ENCODE assay signal across 18 cellular contexts in the genomic region with DNA sequence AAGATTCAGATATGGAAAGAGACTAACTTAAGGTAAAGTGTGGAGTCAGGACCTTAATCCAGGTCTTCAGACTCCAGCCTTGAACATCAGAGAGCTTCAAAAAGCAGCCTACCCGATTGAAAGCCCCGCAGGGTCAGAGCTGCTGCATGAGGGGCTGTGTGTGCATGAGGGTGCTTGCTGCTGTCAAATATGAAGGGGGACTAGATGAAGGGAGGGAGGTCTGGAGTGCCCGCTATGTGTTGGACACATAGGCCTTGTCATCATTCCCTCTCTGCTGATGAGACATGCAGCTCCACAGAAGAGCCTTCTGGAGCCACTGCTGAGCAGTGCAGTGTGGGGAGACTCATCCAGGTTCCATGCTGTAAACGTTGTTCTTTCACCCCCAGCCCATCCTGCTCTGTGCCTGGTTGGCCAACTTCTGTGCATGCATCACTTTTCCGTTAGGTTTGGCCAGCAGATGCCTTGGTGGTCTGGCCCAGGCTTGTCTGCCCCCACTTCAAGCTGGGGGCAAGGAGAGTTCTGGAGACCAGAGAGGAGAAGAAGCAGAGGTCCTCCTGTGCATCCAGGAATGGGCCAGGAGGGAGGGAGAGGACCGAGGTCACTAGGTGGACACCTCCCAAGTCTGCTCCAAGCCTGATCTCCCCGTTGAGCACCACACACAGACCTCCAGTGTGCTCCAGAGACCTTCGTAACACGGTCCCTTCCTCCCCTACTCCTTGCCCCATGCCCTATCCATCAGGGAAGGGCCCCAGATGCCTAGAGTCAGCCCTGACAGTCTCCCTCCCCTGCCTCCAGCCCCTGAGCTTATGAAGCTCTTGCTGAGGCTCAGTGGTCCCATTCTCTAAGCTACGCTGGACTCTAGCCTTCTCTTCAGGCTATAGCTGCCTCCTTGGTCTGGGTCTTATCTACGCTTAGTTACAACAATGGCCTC. TPM values are rescaled to one million over a fixed set of nuclear protein-coding genes. Genes with fewer than 3 reads are reported as not detected.
DNase-seq lines count a peak whose midpoint lies in the region; ATAC-seq and TF ChIP-seq lines count a peak whose summit lies in the region.
"Had no signal": no experiment of that assay in that cellular context is flagged by ENCODE, and none has a peak within 500 bp of the region (broad histone marks: within the 10 kb centered on the region; RNA-seq: fewer than 3 reads in every experiment).

No MANE protein-coding gene starts in this region.

- H3K9me3 ChIP-seq in heart right ventricle = no peaks in the 10 kb centered on the region
- H3K9me3 ChIP-seq in mesenchymal stem cell (ENCODE audit: control insufficient read depth, low read length) = no peaks in the 10 kb centered on the region
- H3K9me3 ChIP-seq in BE2C = no peaks in the 10 kb centered on the region

- no peaks in the 10 kb centered on the region for H3K9me3 Mint-ChIP-seq in activated B cell treated with CpG ODN at 0.5 μM for 24 hours
- no peaks in the 10 kb centered on the region for H3K9me3 Mint-ChIP-seq in effector memory CD8-positive, alpha-beta T cell
- H3K9me3 Mint-ChIP-seq: activated T-cell treated with anti-CD3 and anti-CD28 coated beads, Interleukin-2, amount 50 U/mL, for 4 hours; CD4-positive, alpha-beta T cell; GM23338 had no signal

- WGBS in heart right ventricle, 2 donors = 91% methylated on average over 10 to 11 of the region's 11 CpGs
- 91% methylated on average over 10 of the region's 11 CpGs for WGBS in mesenchymal stem cell

- H3K27ac ChIP-seq in heart right ventricle = peak overlapping the region in 7 of 10 donors; percentile 44 to 80 (median 63)
- H3K27ac ChIP-seq in mesenchymal stem cell (ENCODE audit: low read length, poor library complexity, severe bottlenecking) = no peak overlapping the region

- H2AK5ac ChIP-seq in mesenchymal stem cell (ENCODE audit: low read length, severe bottlenecking) = no peak overlapping the region

- H3K18ac ChIP-seq in mesenchymal stem cell (ENCODE audit: low read depth in 1 of 2, low read length in 2 of 2) = no peak overlapping the region

- no peak overlapping the region for H3K4ac ChIP-seq in mesenchymal stem cell (ENCODE audit: low read depth in 1 of 2, low read length in 2 of 2)

- no peaks in the 10 kb centered on the region for H3K36me3 Mint-ChIP-seq in activated B cell treated with CpG ODN at 0.5 μM for 24 hours (ENCODE audit: low read depth)
- no peaks in the 10 kb centered on the region for H3K36me3 Mint-ChIP-seq in effector memory CD8-positive, alpha-beta T cell (ENCODE audit: insufficient read depth)
- H3K36me3 Mint-ChIP-seq: activated naive CD8-positive, alpha-beta T cell had no signal

- peak overlapping the region; percentile 50 for H3K4me3 Mint-ChIP-seq in activated B cell treated with CpG ODN at 0.5 μM for 24 hours
- H3K4me3 Mint-ChIP-seq in effector memory CD8-positive, alpha-beta T cell = no peak overlapping the region
- H3K4me3 Mint-ChIP-seq: activated naive CD8-positive, alpha-beta T cell; activated T-cell treated with anti-CD3 and anti-CD28 coated beads, Interleukin-2, amount 50 U/mL, for 4 hours; CD4-positive, alpha-beta T cell; GM23338 had no signal

- H3K27me3 Mint-ChIP-seq in activated B cell treated with CpG ODN at 0.5 μM for 24 hours = peaks cover 14% of the 10 kb centered on the region
- H3K27me3 Mint-ChIP-seq in effector memory CD8-positive, alpha-beta T cell = peaks cover 64 to 86% of the 10 kb centered on the region in 2 donors

- ATAC-seq in heart right ventricle = no peak
- ATAC-seq in Right ventricle myocardium superior (ENCODE audit: poor library complexity) = no peak
- no peak for ATAC-seq in activated B cell treated with CpG ODN at 0.5 μM for 24 hours (ENCODE audit: low read depth)
- ATAC-seq in effector memory CD8-positive, alpha-beta T cell (replicated peaks) = no peak
- ATAC-seq: activated T-cell treated with anti-CD3 and anti-CD28 coated beads, Interleukin-2, amount 50 U/mL, for 4 hours; GM23338 had no signal

- H3K4me1 Mint-ChIP-seq in activated B cell treated with CpG ODN at 0.5 μM for 24 hours = peaks cover 74% of the 10 kb centered on the region
- H3K4me1 Mint-ChIP-seq in effector memory CD8-positive, alpha-beta T cell (ENCODE audit: low read depth in 2 of 2) = peaks cover 0 to 2% of the 10 kb centered on the region in 2 donors

- H3K4me2 ChIP-seq in mesenchymal stem cell (ENCODE audit: low read length, poor library complexity, severe bottlenecking) = no peak overlapping the region
- H3K4me2 ChIP-seq: GM23338 had no signal

- no peak overlapping the region for H2BK5ac ChIP-seq in mesenchymal stem cell (ENCODE audit: low read depth, low read length, poor library complexity, severe bottlenecking)

- peak overlapping the region; percentile 37 for H3K27ac Mint-ChIP-seq in activated B cell treated with CpG ODN at 0.5 μM for 24 hours
- no peak overlapping the region for H3K27ac Mint-ChIP-seq in effector memory CD8-positive, alpha-beta T cell
- H3K27ac Mint-ChIP-seq: activated naive CD8-positive, alpha-beta T cell; CD4-positive, alpha-beta T cell; GM23338 had no signal

- intact Hi-C loops in heart right ventricle (cut with DNase I) = loop anchor here in 1 of 10 donors (5.0 kb wide), 1 partner anchor 41 kb away; no protein-coding TSS in a partner anchor
- intact Hi-C loops in Right ventricle myocardium superior (cut with DNase I) = no loop called here
- intact Hi-C loops in activated B cell treated with CpG ODN at 0.5 μM for 24 hours (cut with micrococcal nuclease) = no loop called here

- H3K9ac ChIP-seq in mesenchymal stem cell (ENCODE audit: low read length) = no peak overlapping the region

- peak overlapping the region in 1 of 2 experiments; percentile 26 for H3K14ac ChIP-seq in mesenchymal stem cell (ENCODE audit: low read length in 2 of 2)

- CTCF ChIA-PET in activated B cell treated with CpG ODN at 0.5 μM for 24 hours (lab: Charles Lee) = interaction anchor here (1.1 to 1.6 kb wide), 4 partner anchors 11 to 42 kb away, joined by 3 to 6 read pairs (median 4); no protein-coding TSS in a partner anchor

- H3K36me3 ChIP-seq in heart right ventricle = no peaks in the 10 kb centered on the region
- H3K36me3 ChIP-seq in mesenchymal stem cell (ENCODE audit: control insufficient read depth in 1 of 2, insufficient read depth in 2 of 2, low read depth in 1 of 2, low read length in 2 of 2) = no peaks in the 10 kb centered on the region
- no peaks in the 10 kb centered on the region for H3K36me3 ChIP-seq in BE2C

- no peak overlapping the region for H2BK15ac ChIP-seq in mesenchymal stem cell (ENCODE audit: low read depth, poor library complexity, severe bottlenecking)

- DNase-seq in heart right ventricle = no peak
- no peak for DNase-seq in Right ventricle myocardium superior
- no peak for DNase-seq in activated B cell treated with CpG ODN at 0.5 μM for 24 hours
- no peak for DNase-seq in mesenchymal stem cell
- DNase-seq in amygdala (lab: John Stamatoyannopoulos, UW) = no peak
- no peak for DNase-seq in BE2C
- no peak for DNase-seq in NCI-H2171 treated with DMSO at 0.1 percent for 48 hours (lab: John Stamatoyannopoulos, UW)
- no peak for DNase-seq in effector memory CD8-positive, alpha-beta T cell
- DNase-seq: activated T-cell treated with anti-CD3 and anti-CD28 coated beads, Interleukin-2, amount 50 U/mL, for 4 hours; CD4-positive, alpha-beta T cell; GDM1; NCI-H146; NCI-H2171; SHP77 treated with DMSO at 0.1 percent for 48 hours; stimulated activated CD4-positive, alpha-beta T cell treated with anti-CD3 and anti-CD28 coated beads, Interleukin-12 subunit alpha, Interleukin-12 subunit beta, amount 100 ng/mL, for 4 hours had no signal

- peak overlapping the region in 1 of 2 experiments; percentile 24 for H2BK12ac ChIP-seq in mesenchymal stem cell (ENCODE audit: low read length in 2 of 2)

- H4K8ac ChIP-seq in mesenchymal stem cell (ENCODE audit: low read length) = peak overlapping the region; percentile 21

- H3K4me1 ChIP-seq in heart right ventricle = peaks cover 4 to 46% (median 28%) of the 10 kb centered on the region in 9 donors
- H3K4me1 ChIP-seq in mesenchymal stem cell (ENCODE audit: control insufficient read depth, insufficient read depth, low read depth, low read length) = no peaks in the 10 kb centered on the region
- no peaks in the 10 kb centered on the region for H3K4me1 ChIP-seq in BE2C

- H3K4me3 ChIP-seq in heart right ventricle = no peak overlapping the region
- H3K4me3 ChIP-seq in mesenchymal stem cell (ENCODE audit: insufficient read depth in 1 of 2, low read depth in 1 of 2, low read length in 2 of 2) = no peak overlapping the region
- no peak overlapping the region for H3K4me3 ChIP-seq in BE2C (ENCODE audit: low read depth, low read length)
- H3K4me3 ChIP-seq: GM23338 had no signal

- H2BK120ac ChIP-seq in mesenchymal stem cell (ENCODE audit: low read depth, low read length) = no peak overlapping the region

- no peak overlapping the region for H3K23ac ChIP-seq in mesenchymal stem cell (ENCODE audit: low read length in 2 of 2)

- TF ChIP-seq CTCF in heart right ventricle (IDR thresholded peaks at IDR 0.05) = no peak
- TF ChIP-seq CTCF in activated B cell treated with CpG ODN at 0.5 μM for 24 hours (IDR thresholded peaks at IDR 0.05) = no peak
- no peak for TF ChIP-seq CTCF in BE2C (IDR thresholded peaks at IDR 0.05; ENCODE audit: low read depth, low read length)

- H3K79me1 ChIP-seq in mesenchymal stem cell (replicated peaks; ENCODE audit: low read length, poor library complexity, severe bottlenecking) = no peaks in the 10 kb centered on the region

- H3K27me3 ChIP-seq in heart right ventricle (no peaks in the 10 kb centered on the region), mesenchymal stem cell (ENCODE audit: control insufficient read depth in 1 of 2, insufficient read depth in 1 of 2, low read length in 2 of 2) (peaks cover 0 to 36% of the 10 kb centered on the region in 2 experiments), BE2C (no peaks in the 10 kb centered on the region)

- H2AFZ ChIP-seq in mesenchymal stem cell (ENCODE audit: low read depth, low read length) = no peak overlapping the region
- H2AFZ ChIP-seq: GM23338 had no signal

- POLR2A ChIA-PET in activated B cell treated with CpG ODN at 0.5 μM for 24 hours (lab: Charles Lee) = interaction anchor here (1.2 to 4.2 kb wide), 5 partner anchors 9 to 50 kb away, joined by 3 to 59 read pairs (median 19); a partner anchor contains a TSS

- H4K91ac ChIP-seq in mesenchymal stem cell (ENCODE audit: low read length) = peak overlapping the region; percentile 62

RNA-seq across cellular contexts. Expression of a gene that starts 32.0 kb away (rescaled TPM):
- total RNA-seq in heart right ventricle = 10 to 100 TPM; 16.7 to 61.3 (median 31.5) TPM
- polyA plus RNA-seq in heart right ventricle = 100 to 1,000 TPM in 1 of 2 donors, 10 to 100 TPM in 1; 62.4 to 215 TPM
- total RNA-seq in Right ventricle myocardium superior = 30.3 TPM
- total RNA-seq in activated B cell treated with CpG ODN at 0.5 μM for 24 hours = 25.8 and 27.8 TPM in 2 replicates
- polyA plus RNA-seq in mesenchymal stem cell (2013, experiment 1 of 2) = 35.9 TPM
- polyA plus RNA-seq in mesenchymal stem cell (2013, experiment 2 of 2) = 36.0 TPM
- polyA plus RNA-seq in BE2C (2012; ENCODE audit: insufficient read depth, insufficient read length, low read depth) = 0.73 TPM
- total RNA-seq: MCF 10A had no signal
